In the genomic region with DNA sequence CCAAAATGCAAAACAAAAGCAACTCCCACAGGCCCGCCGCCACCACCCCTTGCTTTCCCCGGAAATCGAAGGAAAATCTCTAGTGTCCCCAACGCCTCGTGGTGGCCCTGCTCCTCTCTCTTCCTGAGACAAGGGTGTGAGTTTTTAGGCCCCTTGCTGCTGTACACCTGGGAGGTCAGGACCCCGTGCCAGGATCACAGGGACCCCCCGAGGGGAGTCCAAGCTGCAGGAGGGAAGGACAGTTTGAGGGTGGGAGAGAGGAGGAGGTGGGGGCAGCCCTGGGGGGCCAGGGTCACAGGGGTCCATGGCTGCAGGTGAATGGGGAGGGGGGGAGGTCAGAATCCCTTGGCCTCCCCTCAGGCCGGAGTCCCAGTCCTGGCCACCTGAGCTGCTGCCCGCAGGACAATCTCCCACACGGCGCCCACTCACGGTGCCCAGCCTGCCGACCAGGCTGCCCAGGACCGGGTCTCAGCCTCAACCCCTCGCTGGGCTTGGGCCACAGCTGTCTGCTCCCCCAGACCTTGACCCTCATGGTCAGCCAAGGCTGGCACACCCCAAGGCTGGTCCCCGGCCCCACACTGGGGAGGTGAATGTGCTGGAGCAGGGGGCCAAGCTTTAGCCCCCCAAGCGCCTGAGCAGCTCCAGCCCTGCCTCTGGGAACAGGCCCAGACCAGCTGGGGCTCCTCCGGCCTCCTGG, we compare ENCODE assay signal across 1 cellular context.
TF ChIP-seq lines count a peak whose summit lies in the region.

No MANE protein-coding gene starts in this region.

TF ChIP-seq in HCT116, 20 proteins besides CTCF, POLR2A, EP300 and RAD21 (continued from another document):
- TF ChIP-seq, protein P1, sequence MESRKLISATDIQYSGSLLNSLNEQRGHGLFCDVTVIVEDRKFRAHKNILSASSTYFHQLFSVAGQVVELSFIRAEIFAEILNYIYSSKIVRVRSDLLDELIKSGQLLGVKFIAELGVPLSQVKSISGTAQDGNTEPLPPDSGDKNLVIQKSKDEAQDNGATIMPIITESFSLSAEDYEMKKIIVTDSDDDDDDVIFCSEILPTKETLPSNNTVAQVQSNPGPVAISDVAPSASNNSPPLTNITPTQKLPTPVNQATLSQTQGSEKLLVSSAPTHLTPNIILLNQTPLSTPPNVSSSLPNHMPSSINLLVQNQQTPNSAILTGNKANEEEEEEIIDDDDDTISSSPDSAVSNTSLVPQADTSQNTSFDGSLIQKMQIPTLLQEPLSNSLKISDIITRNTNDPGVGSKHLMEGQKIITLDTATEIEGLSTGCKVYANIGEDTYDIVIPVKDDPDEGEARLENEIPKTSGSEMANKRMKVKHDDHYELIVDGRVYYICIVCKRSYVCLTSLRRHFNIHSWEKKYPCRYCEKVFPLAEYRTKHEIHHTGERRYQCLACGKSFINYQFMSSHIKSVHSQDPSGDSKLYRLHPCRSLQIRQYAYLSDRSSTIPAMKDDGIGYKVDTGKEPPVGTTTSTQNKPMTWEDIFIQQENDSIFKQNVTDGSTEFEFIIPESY (IDR thresholded peaks at IDR 0.05; ENCODE audit: extremely low read depth, insufficient replicate concordance, low read length): no peak
- TF ChIP-seq ZFX (IDR thresholded peaks at IDR 0.05): no peak
TF ChIP-seq in HCT116: peak in this region for 0.
